In the genomic region with DNA sequence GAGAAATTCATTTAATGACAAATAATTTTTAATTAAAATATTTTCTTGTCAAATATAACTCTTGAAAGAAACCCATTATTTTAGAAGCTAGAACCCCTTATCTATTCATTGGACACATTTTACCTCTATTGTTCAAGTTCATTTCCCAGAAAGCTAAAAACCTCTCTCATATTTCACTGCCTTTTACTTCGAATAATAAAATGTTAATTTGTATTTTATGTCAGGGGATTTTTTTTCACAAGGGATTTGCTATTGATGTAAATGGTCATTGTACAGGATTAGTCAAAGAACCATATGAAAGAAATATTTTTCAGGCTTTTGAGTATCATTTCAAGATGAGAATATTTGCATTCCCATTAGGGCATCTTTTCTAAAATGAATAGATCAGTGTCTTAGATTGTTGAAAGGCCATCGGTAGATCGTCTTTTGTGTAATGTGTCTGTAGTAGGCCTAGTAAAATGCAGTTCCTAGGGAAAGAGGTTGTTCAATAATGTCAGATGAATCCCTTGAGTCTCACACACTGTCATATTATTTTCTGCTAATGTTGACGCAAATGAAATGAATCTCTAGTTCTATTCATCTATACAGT, we compare ENCODE assay signal across 23 cellular contexts.
"Had no signal": no experiment of that assay in that cellular context is flagged by ENCODE, and none has a peak within 500 bp of the region (broad histone marks: within the 10 kb centered on the region; RNA-seq: fewer than 3 reads in every experiment).

No MANE protein-coding gene starts in this region.

- H3K4me3 ChIP-seq: left ventricle myocardium inferior, lung, ovary, right atrium auricular region, right lobe of liver, smooth muscle cell, stomach, testis, thyroid gland, transverse colon, upper lobe of left lung, vagina had no signal

- ATAC-seq: natural killer cell; right lobe of liver; stimulated activated naive B cell treated with anti-CD40 and anti-IgM and Interleukin-4, amounts not matched to agents 10 μg/mL and 1 μg/mL and 100 μg/mL, for 72 hours; stimulated activated naive CD8-positive, alpha-beta T cell treated with anti-CD3 and anti-CD28 coated beads, Interleukin-15, Interleukin-2, amounts not matched to agents 100 U/mL and 50 U/mL, for 24 hours had no signal

- H3K4me2 ChIP-seq: smooth muscle cell had no signal

- DNase-seq: hippocampal formation; immature natural killer cell; islet precursor cell; left ventricle myocardium inferior; mesendoderm; naive B cell; natural killer cell; nephron progenitor cell; ovary; right lobe of liver; stimulated activated CD4-positive, alpha-beta T cell treated with anti-CD3 and anti-CD28 coated beads, Interleukin-1b, Interleukin-23, amount 100 ng/mL, for 48 hours; stimulated activated CD4-positive, alpha-beta T cell treated with anti-CD3 and anti-CD28 coated beads, Interleukin-2, amount 100 ng/mL, for 48 hours; stimulated activated naive B cell treated with anti-CD40 and anti-IgM and Interleukin-4, amounts not matched to agents 10 μg/mL and 1 μg/mL and 100 μg/mL, for 72 hours; stimulated activated naive CD8-positive, alpha-beta T cell treated with anti-CD3 and anti-CD28 coated beads, Interleukin-15, Interleukin-2, amounts not matched to agents 100 U/mL and 50 U/mL, for 24 hours; stomach; testis; thyroid gland; transverse colon; upper lobe of left lung had no signal

- H3K27me3 ChIP-seq: ovary, right atrium auricular region, right lobe of liver, stomach, testis, thyroid gland, transverse colon, upper lobe of left lung, vagina had no signal

- H3K27ac ChIP-seq: left ventricle myocardium inferior, ovary, right atrium auricular region, right lobe of liver, stomach, testis, transverse colon, upper lobe of left lung, vagina had no signal

- H3K36me3 ChIP-seq: left ventricle myocardium inferior, ovary, right atrium auricular region, right lobe of liver, stomach, thyroid gland, transverse colon, upper lobe of left lung, vagina had no signal

- H3K9me3 ChIP-seq: left ventricle myocardium inferior, ovary, right atrium auricular region, right lobe of liver, stomach, testis, thyroid gland, transverse colon, upper lobe of left lung, vagina had no signal
